ENCODE assay signal across 19 cellular contexts in genomic region chr2:216002693-216003092, GRCh38. TPM values are rescaled to one million over a fixed set of nuclear protein-coding genes. Genes with fewer than 3 reads are reported as not detected.
DNase-seq lines count a peak whose midpoint lies in the region; ATAC-seq, FAIRE-seq and TF ChIP-seq lines count a peak whose summit lies in the region.
"Had no signal": no experiment of that assay in that cellular context is flagged by ENCODE, and none has a peak within 500 bp of the region (broad histone marks: within the 10 kb centered on the region; RNA-seq: fewer than 3 reads in every experiment).

No MANE protein-coding gene starts in this region.

- H3K36me3 ChIP-seq in HUES48 (ENCODE audit: control insufficient read depth, insufficient read depth, low read length) (peaks cover 11% of the 10 kb centered on the region), pancreas (no peaks in the 10 kb centered on the region)
- H3K36me3 ChIP-seq: right atrium auricular region, vagina had no signal

- peak overlapping the region; percentile 11 for H3K4me3 Mint-ChIP-seq in activated CD8-positive, alpha-beta memory T cell treated with anti-CD3 and anti-CD28 coated beads, Interleukin-2, amount 10 ng/mL, durations not matched to agents 7 days and 5 days
- no peak overlapping the region for H3K4me3 Mint-ChIP-seq in central memory CD8-positive, alpha-beta T cell
- no peak overlapping the region for H3K4me3 Mint-ChIP-seq in nephron progenitor cell

- H3K27ac ChIP-seq in HUES48 (ENCODE audit: low read depth, low read length) (peak overlapping the region; percentile 8), pancreas (no peak overlapping the region)
- H3K27ac ChIP-seq: right atrium auricular region, vagina had no signal

- ATAC-seq in activated CD8-positive, alpha-beta memory T cell treated with anti-CD3 and anti-CD28 coated beads, Interleukin-2, amount 10 ng/mL, durations not matched to agents 7 days and 5 days: no peak
- ATAC-seq in central memory CD8-positive, alpha-beta T cell (replicated peaks; ENCODE audit: extremely low read depth, poor library complexity, severe bottlenecking): no peak
- no peak for ATAC-seq in HG03135 (IDR thresholded peaks at IDR 0.05; ENCODE audit: unreplicated experiment)
- ATAC-seq in pancreas: no peak

- WGBS in pancreas, 2 donors: 75 to 94% methylated on average over 2 of the region's 2 CpGs

- H3K27me3 ChIP-seq in HUES48 (ENCODE audit: control insufficient read depth, insufficient read depth, low read length) (no peaks in the 10 kb centered on the region), pancreas (no peaks in the 10 kb centered on the region)
- H3K27me3 ChIP-seq: right atrium auricular region, vagina had no signal

- peak overlapping the region; percentile 50 for H3K27ac Mint-ChIP-seq in activated CD8-positive, alpha-beta memory T cell treated with anti-CD3 and anti-CD28 coated beads, Interleukin-2, amount 10 ng/mL, durations not matched to agents 7 days and 5 days
- peak overlapping the region; percentile 23 for H3K27ac Mint-ChIP-seq in central memory CD8-positive, alpha-beta T cell (ENCODE audit: low read depth)
- H3K27ac Mint-ChIP-seq in nephron progenitor cell: peak overlapping the region; percentile 88

- intact Hi-C loops in pancreas (cut with DNase I): no loop called here

- H3K4me3 ChIP-seq in HUES48 (ENCODE audit: low read depth, low read length) (no peak overlapping the region), pancreas (no peak overlapping the region)
- H3K4me3 ChIP-seq: right atrium auricular region, vagina had no signal

- H3K9me3 ChIP-seq in HUES48 (ENCODE audit: control insufficient read depth, insufficient read depth, low read length) (no peaks in the 10 kb centered on the region), pancreas (no peaks in the 10 kb centered on the region)
- H3K9me3 ChIP-seq: right atrium auricular region, vagina had no signal

- peaks cover 8% of the 10 kb centered on the region for H3K36me3 Mint-ChIP-seq in activated CD8-positive, alpha-beta memory T cell treated with anti-CD3 and anti-CD28 coated beads, Interleukin-2, amount 10 ng/mL, durations not matched to agents 7 days and 5 days
- H3K36me3 Mint-ChIP-seq in central memory CD8-positive, alpha-beta T cell (ENCODE audit: insufficient read depth): no peaks in the 10 kb centered on the region
- H3K36me3 Mint-ChIP-seq in nephron progenitor cell (ENCODE audit: low read depth): peaks cover under 1% of the 10 kb centered on the region

- peaks cover 51% of the 10 kb centered on the region for H3K4me1 Mint-ChIP-seq in activated CD8-positive, alpha-beta memory T cell treated with anti-CD3 and anti-CD28 coated beads, Interleukin-2, amount 10 ng/mL, durations not matched to agents 7 days and 5 days
- H3K4me1 Mint-ChIP-seq in central memory CD8-positive, alpha-beta T cell: peaks cover 42% of the 10 kb centered on the region
- peaks cover 13% of the 10 kb centered on the region for H3K4me1 Mint-ChIP-seq in nephron progenitor cell

- CTCF ChIA-PET in activated CD8-positive, alpha-beta memory T cell treated with anti-CD3 and anti-CD28 coated beads, Interleukin-2, amount 10 ng/mL, durations not matched to agents 7 days and 5 days (lab: Charles Lee): interaction anchor here (0.9 to 6.8 kb wide), 2 partner anchors 19 to 52 kb away, joined by 3 to 40 read pairs; no protein-coding TSS in a partner anchor

- H3K27me3 Mint-ChIP-seq in activated CD8-positive, alpha-beta memory T cell treated with anti-CD3 and anti-CD28 coated beads, Interleukin-2, amount 10 ng/mL, durations not matched to agents 7 days and 5 days: no peaks in the 10 kb centered on the region
- H3K27me3 Mint-ChIP-seq in central memory CD8-positive, alpha-beta T cell: no peaks in the 10 kb centered on the region
- H3K27me3 Mint-ChIP-seq in nephron progenitor cell (ENCODE audit: low read depth, poor library complexity): no peaks in the 10 kb centered on the region

- H3K9me3 Mint-ChIP-seq in activated CD8-positive, alpha-beta memory T cell treated with anti-CD3 and anti-CD28 coated beads, Interleukin-2, amount 10 ng/mL, durations not matched to agents 7 days and 5 days (ENCODE audit: low read depth): no peaks in the 10 kb centered on the region
- H3K9me3 Mint-ChIP-seq in central memory CD8-positive, alpha-beta T cell: no peaks in the 10 kb centered on the region
- no peaks in the 10 kb centered on the region for H3K9me3 Mint-ChIP-seq in nephron progenitor cell

- no peak overlapping the region for H3K9ac ChIP-seq in HUES48 (ENCODE audit: low read depth, low read length)

- DNase-seq in activated CD8-positive, alpha-beta memory T cell treated with anti-CD3 and anti-CD28 coated beads, Interleukin-2, amount 10 ng/mL, durations not matched to agents 7 days and 5 days: no peak
- DNase-seq in activated CD8-positive, alpha-beta memory T cell treated with anti-CD3 and anti-CD28 coated beads for 24 hours: no peak
- no peak for DNase-seq in central memory CD8-positive, alpha-beta T cell (ENCODE audit: low spot score in 2 of 2)
- no peak for DNase-seq in nephron progenitor cell
- DNase-seq in NCI-H2107 (lab: John Stamatoyannopoulos, UW): no peak
- no peak for DNase-seq in pancreas
- DNase-seq: activated CD4-positive, CD25-positive, alpha-beta regulatory T cell; activated CD8-positive, alpha-beta memory T cell treated with anti-CD3 and anti-CD28 coated beads, Interleukin-2, amount 50 U/mL, for 48 hours; caudate nucleus; DMS79; effector memory CD4-positive, alpha-beta T cell; islet precursor cell; NCI-H1436 treated with DMSO at 0.1 percent for 48 hours; NCI-H2227 treated with DMSO at 0.1 percent for 48 hours; stimulated activated CD4-positive, alpha-beta T cell treated with anti-CD3 and anti-CD28 coated beads, Interleukin-15, amount 100 ng/mL, for 24 hours had no signal

- no peak for TF ChIP-seq CTCF in nephron progenitor cell (IDR thresholded peaks at IDR 0.05)
- TF ChIP-seq CTCF in pancreas (IDR thresholded peaks at IDR 0.05): no peak

- FAIRE-seq in pancreas (lab: Jason Lieb, UNC): no peak

- H3K4me1 ChIP-seq in HUES48 (ENCODE audit: control insufficient read depth, insufficient read depth, low read length) (peaks cover 39% of the 10 kb centered on the region), pancreas (no peaks in the 10 kb centered on the region)

RNA-seq across cellular contexts. Expression of gene MREG, which starts 10.7 kb away (rescaled TPM):
- total RNA-seq in activated CD8-positive, alpha-beta memory T cell treated with anti-CD3 and anti-CD28 coated beads, Interleukin-2, amount 10 ng/mL, durations not matched to agents 7 days and 5 days: 10 to 100 TPM; 16.2 to 26.7 TPM
- total RNA-seq in pancreas: 1 to 10 TPM; 1.3 to 4.8 (median 2.4) TPM
- polyA plus RNA-seq in pancreas: 1 to 10 TPM; 1.2 to 2.4 TPM

Comparison
In these comparisons a context has a peak if more than half of its experiments do, and no peak if none do; other contexts are left out.
1. H3K27ac Mint-ChIP-seq: peak in every context shown above with its lines; median percentile 88 in nephron progenitor cell; 50 in activated CD8-positive, alpha-beta memory T cell treated with anti-CD3 and anti-CD28 coated beads, Interleukin-2, amount 10 ng/mL, durations not matched to agents 7 days and 5 days; 23 in central memory CD8-positive, alpha-beta T cell.